8 cellular contexts compared by ENCODE assay signal in the genomic region with DNA sequence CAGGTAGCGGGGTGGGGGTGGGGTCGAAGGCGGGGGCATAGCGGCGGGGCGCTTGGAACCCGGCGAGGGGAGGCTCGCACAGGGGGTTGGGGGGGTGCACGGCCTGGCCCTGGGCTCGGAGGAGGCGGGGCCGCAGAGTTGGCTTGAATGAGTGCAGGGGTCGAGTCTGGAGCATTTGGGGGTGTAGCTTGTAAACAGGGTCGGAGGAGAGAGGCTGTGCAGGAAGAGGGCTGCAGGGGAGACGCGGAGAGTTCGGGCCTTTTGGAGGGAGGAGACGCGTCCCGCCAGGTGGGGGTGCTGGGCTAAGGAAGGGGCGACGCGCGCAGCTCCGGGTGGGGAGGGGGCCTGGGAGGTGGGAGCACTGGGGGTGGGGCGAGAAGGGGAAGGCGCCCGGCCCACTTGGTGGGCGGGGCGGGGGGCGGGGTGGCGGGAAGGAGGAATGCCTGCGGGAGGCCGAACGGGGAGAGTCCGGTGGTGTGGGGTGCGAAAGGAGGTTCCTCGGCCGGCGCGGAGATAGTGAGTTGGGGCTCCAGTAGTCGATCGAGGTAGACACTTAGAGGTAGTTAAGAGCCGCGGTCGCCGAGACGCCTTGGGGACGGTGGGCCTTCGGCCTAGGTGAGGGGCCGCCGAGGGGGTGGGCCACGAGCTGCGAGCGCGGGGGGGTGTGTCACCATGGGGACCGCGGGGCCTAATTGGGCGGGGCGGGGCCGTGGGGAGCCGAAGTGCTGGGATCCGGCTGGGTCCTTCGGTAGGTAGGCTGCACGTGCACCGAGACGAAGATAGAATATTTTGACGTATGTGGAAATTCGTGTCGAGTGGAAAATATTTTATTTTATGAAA. TPM values are rescaled to one million over a fixed set of nuclear protein-coding genes. Genes with fewer than 3 reads are reported as not detected.
DNase-seq lines count a peak whose midpoint lies in the region; ATAC-seq, FAIRE-seq and TF ChIP-seq lines count a peak whose summit lies in the region.

No MANE protein-coding gene starts in this region.

- H3K27me3 ChIP-seq in DND-41 (ENCODE audit: insufficient read depth, low read length, poor library complexity) (no peaks in the 10 kb centered on the region), SJCRH30 (no peaks in the 10 kb centered on the region), suprapubic skin (no peaks in the 10 kb centered on the region)

- TF ChIP-seq CTCF in DND-41 (IDR thresholded peaks at IDR 0.05; ENCODE audit: borderline replicate concordance, extremely low read depth, low read length, poor library complexity, severe bottlenecking) (peak; percentile 40), suprapubic skin (IDR thresholded peaks at IDR 0.05) (no peak)

- DNase-seq in DND-41, result peak; percentile 86
- DNase-seq in SJCRH30, result peak; percentile 88 to 89
- peak; percentile 43 to 64 (median 50) for DNase-seq in activated naive CD4-positive, alpha-beta T cell (lab: John Stamatoyannopoulos, UW)
- DNase-seq in frontal cortex (ENCODE audit: low spot score in 2 of 2), result peak; percentile 54 to 68
- DNase-seq in occipital lobe (lab: John Stamatoyannopoulos, UW), result peak; percentile 31
- DNase-seq in suprapubic skin (ENCODE audit: low spot score in 2 of 2), result peak; percentile 85

- H3K4me3 ChIP-seq in DND-41 (ENCODE audit: low read depth in 1 of 2, low read length in 2 of 2) (peak overlapping the region; percentile 87 to 90), SJCRH30 (peak overlapping the region; percentile 99), suprapubic skin (peak overlapping the region; percentile 76)

- peak overlapping the region; percentile 80 for H2AFZ ChIP-seq in DND-41 (ENCODE audit: low read depth, low read length)

- no peaks in the 10 kb centered on the region for H3K9me3 ChIP-seq in DND-41 (ENCODE audit: insufficient read depth, low read length, severe bottlenecking)
- no peaks in the 10 kb centered on the region for H3K9me3 ChIP-seq in KOPT-K1 (ENCODE audit: insufficient read depth, low read length, poor library complexity, severe bottlenecking)
- no peaks in the 10 kb centered on the region for H3K9me3 ChIP-seq in SJCRH30 (replicated peaks)
- no peaks in the 10 kb centered on the region for H3K9me3 ChIP-seq in suprapubic skin

- TF ChIP-seq POLR2A in suprapubic skin (IDR thresholded peaks at IDR 0.05), result no peak

- peak overlapping the region; percentile 98 for H3K9ac ChIP-seq in DND-41 (ENCODE audit: low read depth, low read length)

- peaks cover 57% of the 10 kb centered on the region for H3K79me2 ChIP-seq in DND-41 (ENCODE audit: insufficient read depth, low read length)

- H4K20me1 ChIP-seq in DND-41 (ENCODE audit: insufficient read depth, low read length), result peaks cover 47% of the 10 kb centered on the region

- H3K4me1 ChIP-seq in DND-41 (ENCODE audit: insufficient read depth, low read length) (peaks cover 41% of the 10 kb centered on the region), SJCRH30 (peaks cover 3% of the 10 kb centered on the region), suprapubic skin (peaks cover 30% of the 10 kb centered on the region)

- peak; percentile 67 for ATAC-seq in DND-41 (ENCODE audit: insufficient read depth, low read depth)
- ATAC-seq in GM21825 (IDR thresholded peaks at IDR 0.05; ENCODE audit: unreplicated experiment), result peak; percentile 20

- peak overlapping the region; percentile 87 for H3K4me2 ChIP-seq in DND-41 (ENCODE audit: insufficient read depth, low read length)

- FAIRE-seq in frontal cortex (lab: Jason Lieb, UNC), result no peak

- no peak for TF ChIP-seq EP300 in suprapubic skin (IDR thresholded peaks at IDR 0.05)

- H3K36me3 ChIP-seq in DND-41 (ENCODE audit: insufficient read depth, low read length) (peaks cover 29% of the 10 kb centered on the region), KOPT-K1 (ENCODE audit: insufficient read depth, low read length) (peaks cover 38% of the 10 kb centered on the region), SJCRH30 (peaks cover 20% of the 10 kb centered on the region), suprapubic skin (no peaks in the 10 kb centered on the region)

- under 1% methylated on average over 32 of the region's 71 CpGs for WGBS in suprapubic skin

- peak overlapping the region; percentile 97 for H3K27ac ChIP-seq in DND-41 (ENCODE audit: low read length)
- H3K27ac ChIP-seq in KOPT-K1 (ENCODE audit: low read depth, low read length, poor library complexity, severe bottlenecking), result peak overlapping the region; percentile 99
- H3K27ac ChIP-seq in SJCRH30, result peak overlapping the region; percentile 97
- peak overlapping the region; percentile 90 for H3K27ac ChIP-seq in suprapubic skin

RNA-seq across cellular contexts. Expression of a gene that starts 0.8 kb away (rescaled TPM):
- 270 and 280 TPM in 2 replicates for total RNA-seq in SJCRH30 (2014; rRNA removed; shearing (Covaris generic))
- total RNA-seq in frontal cortex (48.5 TPM), occipital lobe (58.6 TPM), suprapubic skin (10 to 100 TPM; 17.7 to 27.3 (median 26.1) TPM)

Comparison
In these comparisons a context has a peak if more than half of its experiments do, and no peak if none do; other contexts are left out.
1. Peak in every context shown above with its lines: DNase-seq, ATAC-seq, H3K4me3 ChIP-seq and H3K27ac ChIP-seq.
2. DNase-seq: peak in every context shown above with its lines; median percentile 88 in SJCRH30; 86 in DND-41; 85 in suprapubic skin; 61 in frontal cortex; 50 in activated naive CD4-positive, alpha-beta T cell; 31 in occipital lobe.